In the genomic region with DNA sequence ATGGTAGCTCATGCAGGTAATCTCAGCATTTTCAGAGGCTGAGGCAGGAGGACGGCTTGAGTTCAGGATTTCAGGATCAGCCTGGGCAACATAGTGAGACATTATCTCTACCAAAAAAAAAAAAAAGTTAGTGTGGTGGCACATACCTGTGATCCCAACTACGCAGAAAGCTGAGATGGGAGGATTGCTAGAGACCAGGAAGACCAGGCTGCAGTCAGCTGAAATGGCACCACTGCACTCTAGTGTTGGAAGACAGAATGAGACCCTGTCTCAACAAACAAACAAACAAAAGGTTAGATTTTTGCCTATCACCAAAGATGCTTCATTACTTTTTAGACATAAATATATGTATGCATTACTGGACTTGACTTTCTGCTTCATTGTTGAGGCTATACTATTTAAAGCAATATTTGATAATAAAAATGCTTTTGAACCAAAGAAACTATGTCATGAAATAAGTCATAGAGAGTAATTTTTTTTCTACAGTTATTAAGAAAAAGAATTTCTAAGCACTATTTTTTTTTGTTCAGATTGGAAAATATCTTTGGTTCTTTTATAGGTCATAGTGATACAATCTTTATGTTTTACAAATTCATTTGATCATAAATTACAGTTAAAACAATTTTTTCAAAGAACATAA, we compare ENCODE assay signal across 8 cellular contexts.
A peak's percentile ranks its signal among the peaks of the same experiment; 100 is the strongest.
DNase-seq lines count a peak whose midpoint lies in the region; ATAC-seq and TF ChIP-seq lines count a peak whose summit lies in the region.

No MANE protein-coding gene starts in this region.

- TF ChIP-seq POLR2A in lower leg skin (IDR thresholded peaks at IDR 0.05): no peak

- intact Hi-C loops in lower leg skin (cut with DNase I; ENCODE audit: low total_unique reads): no loop called here

- ATAC-seq in HG03103 (IDR thresholded peaks at IDR 0.05; ENCODE audit: low read depth, unreplicated experiment): peak; percentile 73
- no peak for ATAC-seq in GM19324 (IDR thresholded peaks at IDR 0.05; ENCODE audit: low FRiP score, unreplicated experiment)
- ATAC-seq in stimulated activated naive CD8-positive, alpha-beta T cell treated with anti-CD3 and anti-CD28 coated beads, Interleukin-15, Interleukin-2, amounts not matched to agents 100 U/mL and 50 U/mL, for 24 hours: no peak

- peak; percentile 57 for DNase-seq in COR-L47 (lab: John Stamatoyannopoulos, UW)
- DNase-seq in RPMI8226: peak; percentile 17
- DNase-seq in iPS-NIHi7 (ENCODE audit: extremely low spot score): peak; percentile 38
- DNase-seq in stimulated activated naive CD8-positive, alpha-beta T cell treated with anti-CD3 and anti-CD28 coated beads, Interleukin-15, Interleukin-2, amounts not matched to agents 100 U/mL and 50 U/mL, for 24 hours: no peak
- DNase-seq in NCI-H1694 treated with DMSO at 0.1 percent for 48 hours (lab: John Stamatoyannopoulos, UW): no peak
- no peak for DNase-seq in lower leg skin (ENCODE audit: low spot score in 2 of 2)

- WGBS in lower leg skin, 2 donors: 42 to 49% methylated on average over 2 of the region's 2 CpGs

- TF ChIP-seq CTCF in lower leg skin (IDR thresholded peaks at IDR 0.05): no peak

- H3K4me3 ChIP-seq in lower leg skin (ENCODE audit: low read depth, poor library complexity, severe bottlenecking): no peak overlapping the region

Comparison
In these comparisons a context has a peak if more than half of its experiments do, and no peak if none do; other contexts are left out.
1. DNase-seq: peak in COR-L47 (single experiment), RPMI8226 (single experiment) and iPS-NIHi7 (single experiment); none in stimulated activated naive CD8-positive, alpha-beta T cell treated with anti-CD3 and anti-CD28 coated beads, Interleukin-15, Interleukin-2, amounts not matched to agents 100 U/mL and 50 U/mL, for 24 hours (single experiment), NCI-H1694 treated with DMSO at 0.1 percent for 48 hours (single experiment) and lower leg skin (0 of 2).